Comparison of ENCODE assay signal across 8 cellular contexts in the genomic region with DNA sequence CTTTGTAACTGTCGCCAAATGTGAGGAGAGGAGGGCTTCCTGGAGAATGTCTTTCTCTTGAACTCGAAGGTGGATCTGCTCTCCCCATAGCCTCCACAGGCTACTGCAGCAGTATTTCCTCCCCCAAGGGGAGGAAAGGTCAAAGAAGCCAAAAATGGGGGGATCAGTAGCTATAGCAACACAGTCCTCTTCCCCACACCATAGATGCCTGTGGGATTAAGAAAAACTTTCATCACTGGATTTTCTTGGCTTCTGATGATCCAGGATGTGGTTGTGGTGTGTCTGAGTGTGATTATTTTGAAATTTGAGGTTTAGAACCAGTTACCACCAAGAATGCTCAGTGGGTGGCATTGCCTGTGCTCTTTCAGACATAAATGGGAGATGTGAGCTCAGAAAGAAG.
A peak's percentile ranks its signal among the peaks of the same experiment; 100 is the strongest.
DNase-seq lines count a peak whose midpoint lies in the region; ATAC-seq lines count a peak whose summit lies in the region.

No MANE protein-coding gene starts in this region.

- peaks cover 17% of the 10 kb centered on the region for H3K4me1 Mint-ChIP-seq in T-helper 17 cell
- peaks cover 11 to 32% (median 27%) of the 10 kb centered on the region in 4 donors for H3K4me1 Mint-ChIP-seq in naive thymus-derived CD8-positive, alpha-beta T cell

- no peak overlapping the region for H3K4me3 Mint-ChIP-seq in T-helper 17 cell
- H3K4me3 Mint-ChIP-seq in naive thymus-derived CD8-positive, alpha-beta T cell = peak overlapping the region in 2 of 10 donors; percentile 30 to 61

- no peaks in the 10 kb centered on the region for H3K36me3 Mint-ChIP-seq in T-helper 17 cell (ENCODE audit: low read depth)
- no peaks in the 10 kb centered on the region for H3K36me3 Mint-ChIP-seq in naive thymus-derived CD8-positive, alpha-beta T cell

- POLR2A ChIA-PET in naive thymus-derived CD8-positive, alpha-beta T cell (lab: Charles Lee) = no interaction called here

- H3K27ac Mint-ChIP-seq in T-helper 17 cell = no peak overlapping the region
- no peak overlapping the region for H3K27ac Mint-ChIP-seq in naive thymus-derived CD8-positive, alpha-beta T cell

- intact Hi-C loops in head of caudate nucleus (cut with DNase I) = no loop called here

- H3K27ac ChIP-seq in caudate nucleus (ENCODE audit: low read depth, low read length) = no peak overlapping the region

- no peaks in the 10 kb centered on the region for H3K9me3 ChIP-seq in T-helper 17 cell (ENCODE audit: control insufficient read depth, low read length, poor library complexity, severe bottlenecking)

- H3K9me3 Mint-ChIP-seq in naive thymus-derived CD8-positive, alpha-beta T cell = peaks cover 0 to 1% (median 0%) of the 10 kb centered on the region in 9 donors

- H3K27me3 Mint-ChIP-seq in T-helper 17 cell = no peaks in the 10 kb centered on the region
- peaks cover 0 to 13% (median 0%) of the 10 kb centered on the region in 5 donors for H3K27me3 Mint-ChIP-seq in naive thymus-derived CD8-positive, alpha-beta T cell

- ATAC-seq in GM18511 (IDR thresholded peaks at IDR 0.05; ENCODE audit: unreplicated experiment) = peak; percentile 41
- peak; percentile 39 for ATAC-seq in HG02884 (IDR thresholded peaks at IDR 0.05; ENCODE audit: unreplicated experiment)
- peak; percentile 75 for ATAC-seq in T-helper 17 cell
- peak; percentile 25 to 78 for ATAC-seq in naive thymus-derived CD8-positive, alpha-beta T cell

- DNase-seq in T-helper 17 cell = no peak
- peak in 5 of 10 donors; percentile 5 to 61 (median 49) for DNase-seq in naive thymus-derived CD8-positive, alpha-beta T cell
- DNase-seq in caudate nucleus (lab: John Stamatoyannopoulos, UW) = no peak
- DNase-seq in head of caudate nucleus = no peak
- DNase-seq in pons (ENCODE audit: low spot score) = no peak
- DNase-seq in activated gamma-delta T cell treated with Interleukin-2 at 50 U/mL for 16 hours = no peak
